In the genomic region with DNA sequence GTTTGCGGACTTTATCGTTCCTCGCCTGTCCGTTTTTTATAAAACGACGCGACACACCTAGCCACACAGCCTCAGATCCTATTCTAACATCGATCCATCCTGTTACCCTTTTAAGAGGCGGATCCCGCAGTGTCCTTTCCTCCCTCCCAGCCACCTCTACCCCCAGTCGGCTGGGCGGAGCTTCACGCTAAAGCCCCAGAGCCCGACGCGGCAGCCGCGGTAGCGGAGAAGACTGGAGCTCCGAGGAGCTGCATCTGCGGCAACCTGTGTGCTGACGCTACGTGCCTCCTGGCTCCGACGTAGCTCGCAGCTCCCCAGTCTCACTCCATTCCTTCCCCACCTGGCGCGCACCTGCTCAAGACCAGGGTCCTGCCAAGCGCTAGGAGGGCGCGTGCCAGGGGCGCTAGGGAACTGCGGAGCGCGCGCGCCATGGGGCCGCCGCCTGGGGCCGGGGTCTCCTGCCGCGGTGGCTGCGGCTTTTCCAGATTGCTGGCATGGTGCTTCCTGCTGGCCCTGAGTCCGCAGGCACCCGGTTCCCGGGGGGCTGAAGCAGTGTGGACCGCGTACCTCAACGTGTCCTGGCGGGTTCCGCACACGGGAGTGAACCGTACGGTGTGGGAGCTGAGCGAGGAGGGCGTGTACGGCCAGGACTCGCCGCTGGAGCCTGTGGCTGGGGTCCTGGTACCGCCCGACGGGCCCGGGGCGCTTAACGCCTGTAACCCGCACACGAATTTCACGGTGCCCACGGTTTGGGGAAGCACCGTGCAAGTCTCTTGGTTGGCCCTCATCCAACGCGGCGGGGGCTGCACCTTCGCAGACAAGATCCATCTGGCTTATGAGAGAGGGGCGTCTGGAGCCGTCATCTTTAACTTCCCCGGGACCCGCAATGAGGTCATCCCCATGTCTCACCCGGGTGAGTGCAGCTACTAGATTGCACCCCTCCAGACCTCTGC, we compare ENCODE assay signal across 8 cellular contexts. TPM values are rescaled to one million over a fixed set of nuclear protein-coding genes. Genes with fewer than 3 reads are reported as not detected.
DNase-seq lines count a peak whose midpoint lies in the region; ATAC-seq, FAIRE-seq and TF ChIP-seq lines count a peak whose summit lies in the region.

A gene with protein sequence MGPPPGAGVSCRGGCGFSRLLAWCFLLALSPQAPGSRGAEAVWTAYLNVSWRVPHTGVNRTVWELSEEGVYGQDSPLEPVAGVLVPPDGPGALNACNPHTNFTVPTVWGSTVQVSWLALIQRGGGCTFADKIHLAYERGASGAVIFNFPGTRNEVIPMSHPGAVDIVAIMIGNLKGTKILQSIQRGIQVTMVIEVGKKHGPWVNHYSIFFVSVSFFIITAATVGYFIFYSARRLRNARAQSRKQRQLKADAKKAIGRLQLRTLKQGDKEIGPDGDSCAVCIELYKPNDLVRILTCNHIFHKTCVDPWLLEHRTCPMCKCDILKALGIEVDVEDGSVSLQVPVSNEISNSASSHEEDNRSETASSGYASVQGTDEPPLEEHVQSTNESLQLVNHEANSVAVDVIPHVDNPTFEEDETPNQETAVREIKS (plus strand): TSS at position 217 of the 953 bp plus-strand sequence. CDS start 213 bp downstream, at position 430.

- TF ChIP-seq POLR2A in GM12892 (IDR thresholded peaks at IDR 0.05; ENCODE audit: low read depth, low read length): no peak

- no peak for FAIRE-seq in GM12892 (lab: Jason Lieb, UNC)

- H3K9ac ChIP-seq in parathyroid adenoma: peak within 1 kb of the TSS; percentile 46

- no peaks in the 10 kb centered on the region for H3K79me2 ChIP-seq in parathyroid adenoma

- H3K27ac ChIP-seq in heart right ventricle (no peak within 1 kb of the TSS), parathyroid adenoma (peak within 1 kb of the TSS; percentile 67)

- peaks cover 23% of the 10 kb centered on the region for H3K27me3 Mint-ChIP-seq in activated T-helper 17 cell treated with anti-CD3 and anti-CD28 coated beads, Interleukin-2, amount 50 U/mL, for 72 hours

- H3K4me2 ChIP-seq in parathyroid adenoma (ENCODE audit: low read length): peak within 1 kb of the TSS; percentile 67

- peak within 1 kb of the TSS; percentile 73 for H3K4me3 Mint-ChIP-seq in activated T-helper 17 cell treated with anti-CD3 and anti-CD28 coated beads, Interleukin-2, amount 50 U/mL, for 72 hours

- DNase-seq in EH (ENCODE audit: low read depth) (peak; percentile 25), NCI-H1417 (lab: John Stamatoyannopoulos, UW) (peak; percentile 19 to 85 (median 79)), heart right ventricle (peak; percentile 3 to 15), DMS114 treated with DMSO at 0.1 percent for 48 hours (lab: John Stamatoyannopoulos, UW; ENCODE audit: unreplicated experiment) (no peak), NCI-H226 (no peak), GM12892 (ENCODE audit: insufficient read length) (no peak)

- peak; percentile 74 for ATAC-seq in activated T-helper 17 cell treated with anti-CD3 and anti-CD28 coated beads, Interleukin-2, amount 50 U/mL, for 72 hours (replicated peaks)
- ATAC-seq in heart right ventricle: peak in 3 of 8 donors; percentile 47 to 70 (median 49)

- H3K9me3 ChIP-seq in heart right ventricle (no peaks in the 10 kb centered on the region), parathyroid adenoma (ENCODE audit: control insufficient read depth, low read length) (no peaks in the 10 kb centered on the region)

- 1 to 2% methylated on average over 46 to 75 of the region's 79 CpGs for WGBS in heart right ventricle, 2 donors

- H3K4me3 ChIP-seq in heart right ventricle (peak within 1 kb of the TSS; percentile 19 to 53 (median 48)), parathyroid adenoma (ENCODE audit: low read depth, low read length) (peak within 1 kb of the TSS; percentile 50)

- TF ChIP-seq CTCF in heart right ventricle (IDR thresholded peaks at IDR 0.05) (no peak), parathyroid adenoma (IDR thresholded peaks at IDR 0.05) (no peak)

- no peaks in the 10 kb centered on the region for H3K9me3 Mint-ChIP-seq in activated T-helper 17 cell treated with anti-CD3 and anti-CD28 coated beads, Interleukin-2, amount 50 U/mL, for 72 hours

- H3K27ac Mint-ChIP-seq in activated T-helper 17 cell treated with anti-CD3 and anti-CD28 coated beads, Interleukin-2, amount 50 U/mL, for 72 hours: no peak within 1 kb of the TSS

- H3K27me3 ChIP-seq in heart right ventricle (peaks cover 0 to 92% (median 5%) of the 10 kb centered on the region in 7 donors), parathyroid adenoma (ENCODE audit: control insufficient read depth, insufficient read depth, low read length) (no peaks in the 10 kb centered on the region)

- no peaks in the 10 kb centered on the region for H3K36me3 ChIP-seq in heart right ventricle
- H3K36me3 ChIP-seq in parathyroid adenoma (ENCODE audit: control insufficient read depth, insufficient read depth, low read length): no peaks in the 10 kb centered on the region

- H3K36me3 Mint-ChIP-seq in activated T-helper 17 cell treated with anti-CD3 and anti-CD28 coated beads, Interleukin-2, amount 50 U/mL, for 72 hours (ENCODE audit: low read depth): no peaks in the 10 kb centered on the region

- H3K4me1 ChIP-seq in heart right ventricle: no peaks in the 10 kb centered on the region
- H3K4me1 ChIP-seq in parathyroid adenoma: no peaks in the 10 kb centered on the region

- peak within 1 kb of the TSS; percentile 89 for H2AFZ ChIP-seq in parathyroid adenoma

- intact Hi-C loops in heart right ventricle (cut with DNase I): no loop called here

- H3K4me1 Mint-ChIP-seq in activated T-helper 17 cell treated with anti-CD3 and anti-CD28 coated beads, Interleukin-2, amount 50 U/mL, for 72 hours: no peaks in the 10 kb centered on the region

RNA-seq across cellular contexts. Expression of the gene that starts here (rescaled TPM):
- total RNA-seq in activated T-helper 17 cell treated with anti-CD3 and anti-CD28 coated beads, Interleukin-2, amount 50 U/mL, for 72 hours: not detected
- total RNA-seq in heart right ventricle: under 1 TPM in 8 of 10 donors, not detected in 2; 0.08 to 0.57 (median 0.27) TPM
- polyA plus RNA-seq in heart right ventricle: under 1 TPM in 1 of 2 donors, not detected in 1; 0.01 TPM
- polyA plus RNA-seq in GM12892 (2012; ENCODE audit: missing spikeins): not detected

Comparison
In these comparisons a context has a peak if more than half of its experiments do, and no peak if none do; other contexts are left out.
1. Peak in ATAC-seq in activated T-helper 17 cell treated with anti-CD3 and anti-CD28 coated beads, Interleukin-2, amount 50 U/mL, for 72 hours; RNA of the gene not detected or under 1 TPM.
2. Peak in DNase-seq and H3K4me3 ChIP-seq in heart right ventricle; RNA of the gene not detected or under 1 TPM.
3. DNase-seq: peak in EH (single experiment) and NCI-H1417 (3 of 3); none in DMS114 treated with DMSO at 0.1 percent for 48 hours (single experiment), NCI-H226 (single experiment) and GM12892 (single experiment).